Comparison of ENCODE assay signal across 19 cellular contexts in the genomic region with DNA sequence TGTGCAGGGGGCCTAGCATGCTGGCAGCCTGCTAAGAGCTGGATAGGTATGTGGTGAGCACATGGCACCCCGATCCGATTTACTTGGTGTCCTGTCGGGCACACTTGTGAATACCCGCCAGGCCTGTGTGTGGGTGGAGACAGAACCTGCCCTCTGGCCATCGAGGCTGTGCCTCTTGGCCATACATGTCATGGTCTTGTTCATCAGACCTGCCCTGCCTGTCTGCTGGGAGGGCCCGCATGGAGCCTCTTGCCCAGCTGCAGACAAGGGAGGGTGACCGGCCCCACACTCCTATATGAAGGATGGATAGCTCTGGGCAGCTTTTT.
"Had no signal": no experiment of that assay in that cellular context is flagged by ENCODE, and none has a peak within 500 bp of the region (broad histone marks: within the 10 kb centered on the region; RNA-seq: fewer than 3 reads in every experiment).

No MANE protein-coding gene starts in this region.

- H3K27me3 Mint-ChIP-seq: activated CD8-positive, alpha-beta T cell treated with anti-CD3 and anti-CD28 coated beads for 36 hours; activated naive CD4-positive, alpha-beta T cell treated with anti-CD3 and anti-CD28 coated beads, Interleukin-2, amount 50 U/mL, for 24 hours; activated naive CD8-positive, alpha-beta T cell treated with anti-CD3 and anti-CD28 coated beads for 36 hours; activated naive CD8-positive, alpha-beta T cell treated with anti-CD3 and anti-CD28 coated beads, Interleukin-2, amount 50 U/mL, for 24 hours had no signal

- DNase-seq: activated CD4-positive, alpha-beta T cell treated with anti-CD3 and anti-CD28 coated beads for 48 hours; activated CD4-positive, alpha-beta T cell treated with anti-CD3 and anti-CD28 coated beads, Interleukin-2, amount 50 U/mL, for 1 hour; activated CD4-positive, alpha-beta T cell treated with anti-CD3 and anti-CD28 coated beads, Interleukin-2, amount 50 U/mL, for 48 hours; activated CD8-positive, alpha-beta memory T cell treated with anti-CD3 and anti-CD28 coated beads for 24 hours; activated CD8-positive, alpha-beta T cell treated with anti-CD3 and anti-CD28 coated beads for 36 hours; activated naive CD4-positive, alpha-beta T cell treated with anti-CD3 and anti-CD28 coated beads for 36 hours; activated naive CD8-positive, alpha-beta T cell treated with anti-CD3 and anti-CD28 coated beads for 36 hours; activated naive CD8-positive, alpha-beta T cell treated with anti-CD3 and anti-CD28 coated beads, Interleukin-2, amount 50 U/mL, for 24 hours; activated T-cell treated with anti-CD3 and anti-CD28 coated beads, Interleukin-2, amount 50 U/mL, for 72 hours; adrenal gland; aorta; body of pancreas; caudate nucleus; cortex of kidney; effector CD8-positive, alpha-beta T cell; foreskin fibroblast; T-helper 2 cell had no signal

- H3K36me3 ChIP-seq: adrenal gland had no signal

- H3K27me3 ChIP-seq: adrenal gland, body of pancreas had no signal

- H3K4me3 ChIP-seq: adrenal gland, body of pancreas had no signal

- ATAC-seq: activated CD8-positive, alpha-beta T cell treated with anti-CD3 and anti-CD28 coated beads for 36 hours; activated naive CD8-positive, alpha-beta T cell treated with anti-CD3 and anti-CD28 coated beads, Interleukin-2, amount 50 U/mL, for 24 hours; activated T-cell treated with anti-CD3 and anti-CD28 coated beads, Interleukin-2, amount 50 U/mL, for 72 hours; body of pancreas; esophagus mucosa had no signal

- H3K4me3 Mint-ChIP-seq: activated CD8-positive, alpha-beta T cell treated with anti-CD3 and anti-CD28 coated beads for 36 hours; activated naive CD4-positive, alpha-beta T cell treated with anti-CD3 and anti-CD28 coated beads for 36 hours; activated naive CD4-positive, alpha-beta T cell treated with anti-CD3 and anti-CD28 coated beads, Interleukin-2, amount 50 U/mL, for 24 hours; activated naive CD8-positive, alpha-beta T cell treated with anti-CD3 and anti-CD28 coated beads for 36 hours; activated naive CD8-positive, alpha-beta T cell treated with anti-CD3 and anti-CD28 coated beads, Interleukin-2, amount 50 U/mL, for 24 hours; activated T-cell treated with anti-CD3 and anti-CD28 coated beads, Interleukin-2, amount 50 U/mL, for 72 hours had no signal

- H3K9me3 ChIP-seq: adrenal gland, body of pancreas had no signal

- H3K4me1 ChIP-seq: adrenal gland had no signal

- H3K27ac Mint-ChIP-seq: activated CD8-positive, alpha-beta T cell treated with anti-CD3 and anti-CD28 coated beads for 36 hours; activated naive CD4-positive, alpha-beta T cell treated with anti-CD3 and anti-CD28 coated beads for 36 hours; activated naive CD4-positive, alpha-beta T cell treated with anti-CD3 and anti-CD28 coated beads, Interleukin-2, amount 50 U/mL, for 24 hours; activated naive CD8-positive, alpha-beta T cell treated with anti-CD3 and anti-CD28 coated beads for 36 hours; activated naive CD8-positive, alpha-beta T cell treated with anti-CD3 and anti-CD28 coated beads, Interleukin-2, amount 50 U/mL, for 24 hours; activated T-cell treated with anti-CD3 and anti-CD28 coated beads, Interleukin-2, amount 50 U/mL, for 72 hours had no signal
